In the genomic region with DNA sequence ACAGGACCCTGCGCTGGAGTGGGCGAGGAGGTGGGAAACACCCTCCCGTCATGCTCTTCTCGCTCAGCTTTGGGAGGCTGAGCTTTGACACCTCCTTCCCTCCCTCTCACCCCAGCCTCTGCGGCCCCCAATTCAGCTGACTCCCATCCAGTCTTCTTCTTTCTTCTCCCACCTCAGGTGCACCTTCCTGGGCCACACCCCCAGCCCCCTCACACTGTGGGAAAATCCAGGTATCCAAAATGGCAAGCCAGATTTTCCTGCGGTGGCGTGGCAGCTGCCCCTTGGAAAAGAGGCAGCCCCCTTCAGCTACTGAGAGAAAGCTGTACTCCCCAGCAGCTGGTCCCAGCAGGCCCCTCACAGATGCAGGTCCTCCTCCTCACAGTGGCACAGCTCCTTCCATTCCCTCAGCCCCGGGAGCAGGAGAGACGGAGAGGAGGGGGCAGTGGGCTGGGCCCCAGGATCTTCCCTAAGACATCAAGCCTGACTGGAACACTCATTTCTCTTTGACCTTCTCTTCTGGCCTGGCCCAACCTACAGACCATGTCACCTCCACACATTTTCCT, we compare ENCODE assay signal across 12 cellular contexts.
DNase-seq lines count a peak whose midpoint lies in the region; ATAC-seq and TF ChIP-seq lines count a peak whose summit lies in the region.
"Had no signal": no experiment of that assay in that cellular context is flagged by ENCODE, and none has a peak within 500 bp of the region (broad histone marks: within the 10 kb centered on the region; RNA-seq: fewer than 3 reads in every experiment).

No MANE protein-coding gene starts in this region.

- WGBS in mesodermal cell (ENCODE audit: insufficient coverage in 2 of 2), 2 experiments: 79 to 84% methylated on average over 8 to 9 of the region's 9 CpGs

- H3K27me3 Mint-ChIP-seq in stimulated activated naive B cell treated with anti-CD40 and anti-IgM and Interleukin-4, amounts not matched to agents 10 μg/mL and 1 μg/mL and 100 μg/mL, for 72 hours: peaks cover 9 to 23% of the 10 kb centered on the region in 2 donors

- H3K27ac ChIP-seq in colonic mucosa (peak overlapping the region; percentile 2), mesodermal cell (ENCODE audit: low read depth, low read length, severe bottlenecking) (peak overlapping the region; percentile 86)
- H3K27ac ChIP-seq: epithelial cell of prostate had no signal

- H3K9me3 ChIP-seq in colonic mucosa: no peaks in the 10 kb centered on the region
- no peaks in the 10 kb centered on the region for H3K9me3 ChIP-seq in mesodermal cell (ENCODE audit: control insufficient read depth, low read length)
- H3K9me3 ChIP-seq: left lung had no signal

- intact Hi-C loops in colonic mucosa (cut with DNase I): no loop called here

- H3K36me3 ChIP-seq in colonic mucosa (no peaks in the 10 kb centered on the region), mesodermal cell (ENCODE audit: control insufficient read depth, insufficient read depth, low read length) (no peaks in the 10 kb centered on the region)
- H3K36me3 ChIP-seq: left lung had no signal

- TF ChIP-seq CTCF in HFF-Myc (IDR thresholded peaks at IDR 0.05; ENCODE audit: low read depth, low read length, missing control alignments) (no peak), colonic mucosa (IDR thresholded peaks at IDR 0.05) (no peak)

- peak overlapping the region; percentile 9 for H3K27ac Mint-ChIP-seq in stimulated activated naive B cell treated with anti-CD40 and anti-IgM and Interleukin-4, amounts not matched to agents 10 μg/mL and 1 μg/mL and 100 μg/mL, for 72 hours

- no peak overlapping the region for H3K9ac ChIP-seq in colonic mucosa (ENCODE audit: low read depth in 2 of 2, low read length in 2 of 2)

- ATAC-seq in stimulated activated naive B cell treated with anti-CD40 and anti-IgM and Interleukin-4, amounts not matched to agents 10 μg/mL and 1 μg/mL and 100 μg/mL, for 72 hours (replicated peaks): no peak
- ATAC-seq in HG03135 (IDR thresholded peaks at IDR 0.05; ENCODE audit: unreplicated experiment): no peak

- DNase-seq in HFF-Myc (ENCODE audit: extremely low read depth, low read depth) (no peak), colonic mucosa (no peak), iPS-NIHi7 (ENCODE audit: extremely low spot score) (no peak), NCI-H510A (lab: John Stamatoyannopoulos, UW) (no peak)
- DNase-seq in stimulated activated naive B cell treated with anti-CD40 and anti-IgM and Interleukin-4, amounts not matched to agents 10 μg/mL and 1 μg/mL and 100 μg/mL, for 72 hours: no peak
- no peak for DNase-seq in activated CD4-positive, alpha-beta T cell treated with anti-CD3 and anti-CD28 coated beads, Interleukin-2, amount 50 U/mL, for 4 hours
- DNase-seq: activated CD4-positive, alpha-beta T cell treated with anti-CD3 and anti-CD28 coated beads, Interleukin-2, amount 50 U/mL, for 1 hour; left lung; stimulated activated naive CD4-positive, alpha-beta T cell treated with Interleukin-2 at 50 U/mL for 16 hours had no signal

- no peaks in the 10 kb centered on the region for H3K9me3 Mint-ChIP-seq in stimulated activated naive B cell treated with anti-CD40 and anti-IgM and Interleukin-4, amounts not matched to agents 10 μg/mL and 1 μg/mL and 100 μg/mL, for 72 hours

- peak overlapping the region; percentile 3 to 5 for H3K4me3 Mint-ChIP-seq in stimulated activated naive B cell treated with anti-CD40 and anti-IgM and Interleukin-4, amounts not matched to agents 10 μg/mL and 1 μg/mL and 100 μg/mL, for 72 hours

- H3K27me3 ChIP-seq in colonic mucosa: no peaks in the 10 kb centered on the region
- H3K27me3 ChIP-seq: left lung had no signal

- H3K4me1 Mint-ChIP-seq in stimulated activated naive B cell treated with anti-CD40 and anti-IgM and Interleukin-4, amounts not matched to agents 10 μg/mL and 1 μg/mL and 100 μg/mL, for 72 hours: peaks cover 11 to 13% of the 10 kb centered on the region in 2 donors

- H3K36me3 Mint-ChIP-seq in stimulated activated naive B cell treated with anti-CD40 and anti-IgM and Interleukin-4, amounts not matched to agents 10 μg/mL and 1 μg/mL and 100 μg/mL, for 72 hours: no peaks in the 10 kb centered on the region

- H3K4me1 ChIP-seq in colonic mucosa: no peaks in the 10 kb centered on the region
- peaks cover 44% of the 10 kb centered on the region for H3K4me1 ChIP-seq in mesodermal cell (ENCODE audit: control insufficient read depth, insufficient read depth, low read length, poor library complexity, severe bottlenecking)

- H3K4me3 ChIP-seq in HFF-Myc (replicated peaks; ENCODE audit: low read depth, low read length) (peak overlapping the region; percentile 21), colonic mucosa (no peak overlapping the region), mesodermal cell (ENCODE audit: extremely low read depth, insufficient read depth, low read length, poor library complexity, severe bottlenecking) (no peak overlapping the region)
- H3K4me3 ChIP-seq: left lung had no signal
